Comparison of ENCODE assay signal across 2 cellular contexts in the genomic region with DNA sequence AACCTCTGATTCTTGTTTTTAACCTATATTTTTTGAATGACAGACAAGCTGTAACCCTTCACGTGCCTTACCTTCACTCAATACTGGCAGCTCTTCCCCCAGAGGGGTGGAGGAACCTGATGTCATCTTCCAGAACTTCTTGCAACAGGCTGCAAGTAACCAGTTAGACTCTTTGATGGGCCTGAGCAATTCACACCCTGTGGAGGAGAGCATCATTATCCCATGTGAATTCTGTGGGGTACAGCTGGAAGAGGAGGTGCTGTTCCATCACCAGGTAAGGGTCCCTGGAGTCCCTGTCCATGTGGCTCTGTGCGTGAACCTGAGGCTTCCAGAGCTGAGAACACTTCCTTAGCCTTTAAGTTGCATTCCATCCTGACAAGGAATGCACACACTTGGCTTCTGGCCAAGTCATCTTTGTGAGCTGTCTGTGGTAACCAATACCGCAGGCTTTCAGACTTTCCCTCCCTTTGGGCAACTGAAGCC.
TF ChIP-seq lines count a peak whose summit lies in the region.

No MANE protein-coding gene starts in this region.

TF ChIP-seq in IMR-90, 13 proteins besides CTCF, POLR2A, EP300 and RAD21:
- TF ChIP-seq CEBPB (IDR thresholded peaks at IDR 0.05; ENCODE audit: low read depth, low read length): no peak
- TF ChIP-seq MAZ (IDR thresholded peaks at IDR 0.05; ENCODE audit: borderline replicate concordance, low read depth, low read length): no peak
- TF ChIP-seq, protein P1, sequence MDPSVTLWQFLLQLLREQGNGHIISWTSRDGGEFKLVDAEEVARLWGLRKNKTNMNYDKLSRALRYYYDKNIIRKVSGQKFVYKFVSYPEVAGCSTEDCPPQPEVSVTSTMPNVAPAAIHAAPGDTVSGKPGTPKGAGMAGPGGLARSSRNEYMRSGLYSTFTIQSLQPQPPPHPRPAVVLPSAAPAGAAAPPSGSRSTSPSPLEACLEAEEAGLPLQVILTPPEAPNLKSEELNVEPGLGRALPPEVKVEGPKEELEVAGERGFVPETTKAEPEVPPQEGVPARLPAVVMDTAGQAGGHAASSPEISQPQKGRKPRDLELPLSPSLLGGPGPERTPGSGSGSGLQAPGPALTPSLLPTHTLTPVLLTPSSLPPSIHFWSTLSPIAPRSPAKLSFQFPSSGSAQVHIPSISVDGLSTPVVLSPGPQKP (IDR thresholded peaks at IDR 0.05; ENCODE audit: borderline replicate concordance, low read depth, low read length): no peak
- no peak for TF ChIP-seq NFE2L2 (IDR thresholded peaks at IDR 0.05; ENCODE audit: low read depth, low read length)
- TF ChIP-seq RCOR1 (IDR thresholded peaks at IDR 0.05; ENCODE audit: insufficient replicate concordance, low read length): no peak
- TF ChIP-seq BHLHE40 (IDR thresholded peaks at IDR 0.05; ENCODE audit: low read depth, low read length): no peak
- no peak for TF ChIP-seq MXI1 (IDR thresholded peaks at IDR 0.05; ENCODE audit: borderline replicate concordance, low read depth, low read length)
- TF ChIP-seq SMC3 (IDR thresholded peaks at IDR 0.05; ENCODE audit: low read depth, low read length): no peak
- TF ChIP-seq CHD1 (IDR thresholded peaks at IDR 0.05; ENCODE audit: low read depth, low read length): no peak
- no peak for TF ChIP-seq MAFK (IDR thresholded peaks at IDR 0.05; ENCODE audit: low read depth, low read length)
- TF ChIP-seq RFX5 (IDR thresholded peaks at IDR 0.05; ENCODE audit: low read depth, low read length): no peak
- TF ChIP-seq, protein P2, sequence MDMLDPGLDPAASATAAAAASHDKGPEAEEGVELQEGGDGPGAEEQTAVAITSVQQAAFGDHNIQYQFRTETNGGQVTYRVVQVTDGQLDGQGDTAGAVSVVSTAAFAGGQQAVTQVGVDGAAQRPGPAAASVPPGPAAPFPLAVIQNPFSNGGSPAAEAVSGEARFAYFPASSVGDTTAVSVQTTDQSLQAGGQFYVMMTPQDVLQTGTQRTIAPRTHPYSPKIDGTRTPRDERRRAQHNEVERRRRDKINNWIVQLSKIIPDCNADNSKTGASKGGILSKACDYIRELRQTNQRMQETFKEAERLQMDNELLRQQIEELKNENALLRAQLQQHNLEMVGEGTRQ (IDR thresholded peaks at IDR 0.05; ENCODE audit: low read depth, low read length): no peak
- no peak for TF ChIP-seq FOS (IDR thresholded peaks at IDR 0.05; ENCODE audit: low read depth, low read length)

TF ChIP-seq in HepG2, 621 proteins besides CTCF, POLR2A, EP300 and RAD21:
- TF ChIP-seq ZNF282 (IDR thresholded peaks at IDR 0.05; ENCODE audit: partially characterized antibody): no peak
- no peak for TF ChIP-seq KLF12 (CRISPR knock-in tag; IDR thresholded peaks at IDR 0.05; ENCODE audit: borderline replicate concordance)
- TF ChIP-seq SRSF4 (IDR thresholded peaks at IDR 0.05; ENCODE audit: low read depth, low read length, poor library complexity, severe bottlenecking): no peak
- TF ChIP-seq ATF1 (CRISPR knock-in tag; IDR thresholded peaks at IDR 0.05): no peak
- TF ChIP-seq, protein P3, sequence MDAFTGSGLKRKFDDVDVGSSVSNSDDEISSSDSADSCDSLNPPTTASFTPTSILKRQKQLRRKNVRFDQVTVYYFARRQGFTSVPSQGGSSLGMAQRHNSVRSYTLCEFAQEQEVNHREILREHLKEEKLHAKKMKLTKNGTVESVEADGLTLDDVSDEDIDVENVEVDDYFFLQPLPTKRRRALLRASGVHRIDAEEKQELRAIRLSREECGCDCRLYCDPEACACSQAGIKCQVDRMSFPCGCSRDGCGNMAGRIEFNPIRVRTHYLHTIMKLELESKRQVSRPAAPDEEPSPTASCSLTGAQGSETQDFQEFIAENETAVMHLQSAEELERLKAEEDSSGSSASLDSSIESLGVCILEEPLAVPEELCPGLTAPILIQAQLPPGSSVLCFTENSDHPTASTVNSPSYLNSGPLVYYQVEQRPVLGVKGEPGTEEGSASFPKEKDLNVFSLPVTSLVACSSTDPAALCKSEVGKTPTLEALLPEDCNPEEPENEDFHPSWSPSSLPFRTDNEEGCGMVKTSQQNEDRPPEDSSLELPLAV (CRISPR knock-in tag; conservative IDR thresholded peaks at IDR 0.05; ENCODE audit: low read depth): no peak
- TF ChIP-seq ADNP (CRISPR knock-in tag; IDR thresholded peaks at IDR 0.05): no peak
- no peak for TF ChIP-seq FOXK1 (CRISPR knock-in tag; IDR thresholded peaks at IDR 0.05; ENCODE audit: borderline replicate concordance, low read depth)
- TF ChIP-seq THAP11 (CRISPR knock-in tag; IDR thresholded peaks at IDR 0.05): no peak
- TF ChIP-seq SATB2 (CRISPR knock-in tag; IDR thresholded peaks at IDR 0.05): no peak
- TF ChIP-seq NFIB (CRISPR knock-in tag; IDR thresholded peaks at IDR 0.05; ENCODE audit: borderline replicate concordance): no peak
- TF ChIP-seq NCOR1 (IDR thresholded peaks at IDR 0.05; ENCODE audit: borderline replicate concordance, low read length): no peak
TF ChIP-seq in HepG2: peak in this region for 0.
